17 cellular contexts compared by ENCODE assay signal in the genomic region with DNA sequence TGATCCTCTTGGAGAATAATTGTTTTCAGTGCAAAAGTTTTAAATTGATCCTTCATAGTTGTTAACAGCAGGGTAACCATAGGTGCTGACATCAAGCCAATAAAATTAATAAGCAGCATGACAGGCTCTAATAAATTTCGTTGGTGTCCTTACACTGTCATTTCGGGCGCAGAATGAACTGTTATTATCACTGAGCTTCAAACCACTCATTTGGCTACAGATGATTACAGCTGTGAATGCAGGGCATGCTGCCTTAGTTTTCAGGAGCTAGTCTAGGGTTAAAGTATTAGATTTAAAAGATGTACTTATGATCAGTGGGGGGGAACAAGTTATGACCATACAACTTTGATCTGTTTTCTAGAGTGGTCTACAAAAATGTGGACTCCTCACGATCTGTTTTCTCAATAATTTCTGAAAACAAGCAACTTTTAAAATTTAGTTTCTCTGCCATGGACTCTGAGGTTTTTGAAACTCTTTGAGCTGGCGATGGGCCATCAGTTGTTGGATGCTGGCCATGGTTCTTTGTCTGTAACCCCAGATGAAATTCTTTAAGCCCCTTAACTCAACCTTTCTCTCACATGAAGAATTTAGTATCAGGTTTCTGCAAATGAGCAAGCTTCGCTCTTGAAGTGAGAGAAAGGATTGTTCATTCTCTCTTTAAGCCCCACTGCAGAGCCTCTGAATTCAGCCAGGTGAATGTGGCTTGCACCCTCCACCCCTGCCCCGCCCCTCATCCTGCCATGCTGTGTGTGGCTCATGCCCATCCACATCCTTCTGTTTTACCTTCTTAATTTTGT.
DNase-seq lines count a peak whose midpoint lies in the region; ATAC-seq and TF ChIP-seq lines count a peak whose summit lies in the region.
"Had no signal": no experiment of that assay in that cellular context is flagged by ENCODE, and none has a peak within 500 bp of the region (broad histone marks: within the 10 kb centered on the region; RNA-seq: fewer than 3 reads in every experiment).

No MANE protein-coding gene starts in this region.

- no peaks in the 10 kb centered on the region for H3K9me3 ChIP-seq in SU-DHL-6 (ENCODE audit: insufficient read depth, low read length)
- H3K9me3 ChIP-seq: mucosa of descending colon, prostate gland, SJSA1, uterus had no signal

- H3K9ac ChIP-seq in SU-DHL-6 (ENCODE audit: low read length) = no peak overlapping the region

- intact Hi-C loops in left cardiac atrium (cut with DNase I) = no loop called here
- intact Hi-C loops in cardiac septum (cut with DNase I) = no loop called here

- no peak overlapping the region for H2AFZ ChIP-seq in SU-DHL-6 (ENCODE audit: low read depth, low read length, severe bottlenecking)

- H3F3A ChIP-seq in SU-DHL-6 (ENCODE audit: insufficient read depth) = peaks cover 13% of the 10 kb centered on the region; the same call in 1 of the 2 replicates

- no peaks in the 10 kb centered on the region for H3K36me3 ChIP-seq in SU-DHL-6 (ENCODE audit: low read length)
- H3K36me3 ChIP-seq: prostate gland, SJSA1, uterus had no signal

- no peak for ATAC-seq in left cardiac atrium
- no peak for ATAC-seq in HG03108 (IDR thresholded peaks at IDR 0.05; ENCODE audit: unreplicated experiment)
- ATAC-seq in HG03571 (IDR thresholded peaks at IDR 0.05; ENCODE audit: unreplicated experiment) = no peak
- ATAC-seq: mucosa of descending colon; stimulated activated effector memory CD8-positive, alpha-beta T cell treated with anti-CD3 and anti-CD28 coated beads, Interleukin-12 subunit alpha, Interleukin-12 subunit beta, amount 100 ng/mL, for 72 hours had no signal

- H3K9me2 ChIP-seq in SU-DHL-6 (replicated peaks; ENCODE audit: insufficient read depth, low read length) = no peaks in the 10 kb centered on the region

- no peaks in the 10 kb centered on the region for H3K27me3 ChIP-seq in SU-DHL-6 (ENCODE audit: low read length)
- H3K27me3 ChIP-seq: SJSA1, uterus had no signal

- peak overlapping the region; percentile 64; the same call in 1 of the 2 replicates for H3K27ac ChIP-seq in SU-DHL-6 (ENCODE audit: low read depth, low read length)
- H3K27ac ChIP-seq: coronary artery, prostate gland, SJSA1 had no signal

- no peaks in the 10 kb centered on the region for H4K20me1 ChIP-seq in SU-DHL-6 (ENCODE audit: low read depth, low read length)

- TF ChIP-seq CTCF in SU-DHL-6 (IDR thresholded peaks at IDR 0.05; ENCODE audit: insufficient read depth, low read length, poor library complexity, severe bottlenecking) = no peak

- H3K4me3 ChIP-seq in SU-DHL-6 (ENCODE audit: insufficient read depth, low read length, poor library complexity, severe bottlenecking) = no peak overlapping the region
- H3K4me3 ChIP-seq: coronary artery, mucosa of descending colon, prostate gland, SJSA1, uterus had no signal

- H3K79me2 ChIP-seq in SU-DHL-6 (ENCODE audit: insufficient read depth, low read length) = no peaks in the 10 kb centered on the region

- peak overlapping the region; percentile 55 for H3K4me2 ChIP-seq in SU-DHL-6 (ENCODE audit: low read depth, low read length, poor library complexity, severe bottlenecking)

- DNase-seq in left cardiac atrium (peak; percentile 48), cardiac septum (ENCODE audit: low spot score) (no peak), left kidney (ENCODE audit: low read depth, low spot score) (peak; percentile 61), COR-L47 (lab: John Stamatoyannopoulos, UW) (no peak)
- DNase-seq in activated naive CD4-positive, alpha-beta T cell treated with Interleukin-2 at 50 U/mL for 16 hours = no peak
- DNase-seq: activated CD8-positive, alpha-beta memory T cell treated with anti-CD3 and anti-CD28 coated beads, Interleukin-2, amount 50 U/mL, for 48 hours; activated naive CD8-positive, alpha-beta T cell treated with anti-CD3 and anti-CD28 coated beads for 36 hours; mucosa of descending colon; NCI-H510A; uterus had no signal

Comparison
In these comparisons a context has a peak if more than half of its experiments do, and no peak if none do; other contexts are left out.
1. DNase-seq: peak in left cardiac atrium (single experiment) and left kidney (single experiment); none in cardiac septum (single experiment), activated naive CD4-positive, alpha-beta T cell treated with Interleukin-2 at 50 U/mL for 16 hours (single experiment) and COR-L47 (single experiment).